In the genomic region with DNA sequence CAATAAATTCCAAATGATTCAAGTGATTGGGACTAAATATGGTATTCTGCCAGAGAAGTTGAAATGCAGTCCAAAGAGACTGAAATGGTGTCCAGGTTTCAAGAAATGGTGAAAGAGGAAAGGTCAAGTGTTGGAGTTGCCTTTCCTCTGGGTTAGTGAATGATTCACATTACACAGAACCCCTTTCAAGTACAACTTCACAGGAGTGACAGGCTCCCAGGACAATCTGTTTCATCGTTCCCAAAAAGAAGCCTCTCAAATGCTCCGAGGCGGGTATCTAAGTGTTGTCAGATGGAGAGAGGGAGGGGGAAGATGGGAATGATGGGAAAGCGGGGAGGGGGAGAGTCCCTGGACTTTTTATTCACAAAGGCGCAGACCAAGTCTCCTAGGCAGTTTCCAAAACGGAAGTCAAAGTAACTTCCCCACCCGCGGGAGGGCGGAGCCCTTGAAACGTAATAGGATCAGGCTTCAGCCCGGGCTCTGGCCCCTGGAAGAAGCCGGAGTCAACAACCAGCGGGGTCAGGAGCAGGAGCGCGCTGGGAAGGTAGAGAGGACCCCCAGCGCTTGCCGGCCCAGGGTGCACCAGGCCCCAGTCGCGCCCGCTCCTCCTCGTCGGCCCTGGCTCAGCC, we compare ENCODE assay signal across 8 cellular contexts. TPM values are rescaled to one million over a fixed set of nuclear protein-coding genes. Genes with fewer than 3 reads are reported as not detected.
A peak's percentile ranks its signal among the peaks of the same experiment; 100 is the strongest.
DNase-seq lines count a peak whose midpoint lies in the region; FAIRE-seq and TF ChIP-seq lines count a peak whose summit lies in the region.

No MANE protein-coding gene starts in this region.

- TF ChIP-seq POLR2A in H54 (IDR thresholded peaks at IDR 0.05; ENCODE audit: low read depth, low read length) = peak; percentile 41; the same call in 1 of the 2 replicates

- WGBS in hepatocyte (ENCODE audit: low lambda C conversion rate, missing lambda C conversion rate) = under 1% methylated on average over 18 of the region's 22 CpGs

- no peaks in the 10 kb centered on the region for H3K27me3 ChIP-seq in ascending aorta
- no peaks in the 10 kb centered on the region for H3K27me3 ChIP-seq in hepatocyte

- H3K36me3 ChIP-seq in ascending aorta = no peaks in the 10 kb centered on the region
- no peaks in the 10 kb centered on the region for H3K36me3 ChIP-seq in hepatocyte (replicated peaks; ENCODE audit: insufficient read depth, low read depth)

- H3K27ac ChIP-seq in ascending aorta (peak overlapping the region; percentile 93), hepatocyte (peak overlapping the region; percentile 98)

- H3K9me2 ChIP-seq in hepatocyte (replicated peaks; ENCODE audit: insufficient read depth) = no peaks in the 10 kb centered on the region

- TF ChIP-seq CTCF in ascending aorta (IDR thresholded peaks at IDR 0.05) (no peak), hepatocyte (IDR thresholded peaks at IDR 0.05; ENCODE audit: poor library complexity) (no peak)

- H2AFZ ChIP-seq in hepatocyte = peak overlapping the region; percentile 69

- intact Hi-C loops in ascending aorta (cut with DNase I) = loop anchor here (10.0 kb wide), 1 partner anchor 704 kb away; a partner anchor contains a TSS

- H3K9me3 ChIP-seq in ascending aorta = no peaks in the 10 kb centered on the region
- no peaks in the 10 kb centered on the region for H3K9me3 ChIP-seq in hepatocyte (ENCODE audit: low read depth)

- peak; percentile 38 for DNase-seq in GM04504 (ENCODE audit: low read depth)
- DNase-seq in H54 (ENCODE audit: insufficient read length, low spot score) = peak; percentile 63
- peak; percentile 85 for DNase-seq in LHCN-M2 (ENCODE audit: low read depth)
- peak; percentile 72 to 76 for DNase-seq in SHP77 (lab: John Stamatoyannopoulos, UW)
- DNase-seq in ascending aorta (ENCODE audit: low spot score in 2 of 2) = peak; percentile 45 to 90
- DNase-seq in hepatocyte (ENCODE audit: low spot score) = peak; percentile 92
- peak; percentile 91 for DNase-seq in putamen (ENCODE audit: low spot score)
- no peak for DNase-seq in activated gamma-delta T cell treated with Interleukin-2 at 50 U/mL for 16 hours

- H4K20me1 ChIP-seq in hepatocyte (ENCODE audit: insufficient read depth, poor library complexity, severe bottlenecking) = peaks cover 6% of the 10 kb centered on the region

- H3K4me1 ChIP-seq in ascending aorta (peaks cover 6 to 16% of the 10 kb centered on the region in 2 donors), hepatocyte (ENCODE audit: insufficient read depth) (peaks cover 18% of the 10 kb centered on the region)

- peaks cover 47% of the 10 kb centered on the region for H3K79me2 ChIP-seq in hepatocyte

- no peak for FAIRE-seq in H54 (lab: Jason Lieb, UNC)

- peak overlapping the region; percentile 68 to 85 for H3K4me3 ChIP-seq in ascending aorta
- H3K4me3 ChIP-seq in hepatocyte = peak overlapping the region; percentile 68

- H3K4me2 ChIP-seq in hepatocyte = peak overlapping the region; percentile 73

RNA-seq across cellular contexts. Expression of a gene that starts 0.7 kb away (rescaled TPM):
- 22.2 and 24.7 TPM in 2 replicates for total RNA-seq in LHCN-M2 (2014; rRNA removed)
- 8.9 TPM for polyA plus RNA-seq in LHCN-M2 (2012)
- total RNA-seq in ascending aorta = 5.6 TPM
- total RNA-seq in hepatocyte = 53.2 and 55.1 TPM in 2 replicates
- polyA plus RNA-seq in hepatocyte = 28.2 and 37.5 TPM in 2 replicates
